In the genomic region with DNA sequence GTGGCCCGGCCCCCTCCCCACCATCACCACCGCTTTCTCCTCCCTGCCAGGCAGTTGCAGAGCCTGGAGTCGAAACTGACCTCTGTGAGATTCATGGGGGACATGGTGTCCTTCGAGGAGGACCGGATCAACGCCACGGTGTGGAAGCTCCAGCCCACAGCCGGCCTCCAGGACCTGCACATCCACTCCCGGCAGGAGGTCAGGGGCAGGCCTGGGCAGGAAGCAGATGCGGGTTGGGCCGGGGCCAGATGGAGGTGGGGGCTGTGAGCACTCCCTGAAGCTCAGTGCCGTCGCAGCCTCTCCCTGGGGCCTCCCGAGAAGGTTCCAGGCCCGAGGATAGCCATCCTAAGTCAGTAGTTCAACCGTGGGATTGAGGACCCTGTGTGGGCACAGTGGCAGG, we compare ENCODE assay signal across 17 cellular contexts. TPM values are rescaled to one million over a fixed set of nuclear protein-coding genes. Genes with fewer than 3 reads are reported as not detected.
A peak's percentile ranks its signal among the peaks of the same experiment; 100 is the strongest.
DNase-seq lines count a peak whose midpoint lies in the region; ATAC-seq, FAIRE-seq and TF ChIP-seq lines count a peak whose summit lies in the region.
"Had no signal": no experiment of that assay in that cellular context is flagged by ENCODE, and none has a peak within 500 bp of the region (broad histone marks: within the 10 kb centered on the region; RNA-seq: fewer than 3 reads in every experiment).

No MANE protein-coding gene starts in this region.

- no peaks in the 10 kb centered on the region for H3K27me3 Mint-ChIP-seq in effector memory CD8-positive, alpha-beta T cell
- H3K27me3 Mint-ChIP-seq in neural crest cell (ENCODE audit: low read depth): no peaks in the 10 kb centered on the region
- H3K27me3 Mint-ChIP-seq in activated CD4-positive, alpha-beta T cell treated with anti-CD3 and anti-CD28 coated beads for 36 hours: no peaks in the 10 kb centered on the region

- H3K27ac Mint-ChIP-seq in effector memory CD8-positive, alpha-beta T cell: peak overlapping the region; percentile 86
- peak overlapping the region; percentile 67 for H3K27ac Mint-ChIP-seq in neural crest cell (ENCODE audit: unreplicated experiment)
- no peak overlapping the region for H3K27ac Mint-ChIP-seq in activated CD4-positive, alpha-beta T cell treated with anti-CD3 and anti-CD28 coated beads for 36 hours
- H3K27ac Mint-ChIP-seq: CD4-positive, CD25-positive, alpha-beta regulatory T cell had no signal

- CTCF ChIA-PET in activated CD4-positive, alpha-beta T cell treated with anti-CD3 and anti-CD28 coated beads for 36 hours (lab: Charles Lee): interaction anchor here (0.7 kb wide), 1 partner anchor 22 kb away, joined by 3 read pairs; no protein-coding TSS in a partner anchor

- peak overlapping the region; percentile 19 to 33 for H3K4me3 Mint-ChIP-seq in effector memory CD8-positive, alpha-beta T cell
- H3K4me3 Mint-ChIP-seq in neural crest cell: no peak overlapping the region
- H3K4me3 Mint-ChIP-seq in activated CD4-positive, alpha-beta T cell treated with anti-CD3 and anti-CD28 coated beads for 36 hours: no peak overlapping the region
- H3K4me3 Mint-ChIP-seq: CD4-positive, CD25-positive, alpha-beta regulatory T cell had no signal

- H3K27me3 ChIP-seq in dorsolateral prefrontal cortex: no peaks in the 10 kb centered on the region
- H3K27me3 ChIP-seq: cardiac muscle cell had no signal

- peaks cover 40 to 58% of the 10 kb centered on the region in 2 donors for H3K4me1 Mint-ChIP-seq in effector memory CD8-positive, alpha-beta T cell (ENCODE audit: low read depth in 2 of 2)
- H3K4me1 Mint-ChIP-seq in neural crest cell: peaks cover 17% of the 10 kb centered on the region
- peaks cover 7% of the 10 kb centered on the region for H3K4me1 Mint-ChIP-seq in activated CD4-positive, alpha-beta T cell treated with anti-CD3 and anti-CD28 coated beads for 36 hours

- H3K36me3 Mint-ChIP-seq in effector memory CD8-positive, alpha-beta T cell (ENCODE audit: insufficient read depth): peaks cover 71% of the 10 kb centered on the region
- peaks cover 6% of the 10 kb centered on the region for H3K36me3 Mint-ChIP-seq in neural crest cell (ENCODE audit: low read depth)
- H3K36me3 Mint-ChIP-seq in activated CD4-positive, alpha-beta T cell treated with anti-CD3 and anti-CD28 coated beads for 36 hours (ENCODE audit: low read depth): no peaks in the 10 kb centered on the region
- H3K36me3 Mint-ChIP-seq: CD4-positive, CD25-positive, alpha-beta regulatory T cell had no signal

- FAIRE-seq in HTR-8/SVneo (lab: Jason Lieb, UNC): peak; percentile 26

- intact Hi-C loops in dorsolateral prefrontal cortex (cut with DNase I): loop anchor here in 1 of 2 donors (10.0 kb wide), 1 partner anchor 221 kb away; no protein-coding TSS in a partner anchor
- intact Hi-C loops in activated CD4-positive, alpha-beta T cell treated with anti-CD3 and anti-CD28 coated beads for 36 hours (cut with DNase I, micrococcal nuclease): no loop called here

- H3K27ac ChIP-seq in dorsolateral prefrontal cortex: peak overlapping the region in 8 of 59 donors; percentile 7 to 31 (median 18)
- H3K27ac ChIP-seq: cardiac muscle cell had no signal

- ATAC-seq in effector memory CD8-positive, alpha-beta T cell (replicated peaks): no peak
- no peak for ATAC-seq in HG02981 (IDR thresholded peaks at IDR 0.05; ENCODE audit: unreplicated experiment)
- ATAC-seq in activated CD4-positive, alpha-beta T cell treated with anti-CD3 and anti-CD28 coated beads for 36 hours: no peak
- ATAC-seq: left lobe of liver; stimulated activated naive CD8-positive, alpha-beta T cell treated with anti-CD3 and anti-CD28 coated beads, Interleukin-15, Interleukin-2, amounts not matched to agents 100 U/mL and 50 U/mL, for 24 hours had no signal

- POLR2A ChIA-PET in activated CD4-positive, alpha-beta T cell treated with anti-CD3 and anti-CD28 coated beads for 36 hours (lab: Charles Lee): no interaction called here

- DNase-seq in HTR-8/SVneo (ENCODE audit: insufficient read length, low spot score) (no peak), neural crest cell (ENCODE audit: low read depth, low spot score) (no peak), dorsolateral prefrontal cortex (no peak)
- no peak for DNase-seq in effector memory CD8-positive, alpha-beta T cell
- DNase-seq in activated CD4-positive, alpha-beta T cell treated with anti-CD3 and anti-CD28 coated beads for 36 hours: no peak
- DNase-seq: activated gamma-delta T cell; CD4-positive, CD25-positive, alpha-beta regulatory T cell; NCI-H1694 treated with DMSO at 0.1 percent for 48 hours; NK-92 treated with Interleukin-12 subunit alpha and Interleukin-12 subunit beta, amount 100 ng/mL, for 24 hours; stimulated activated naive CD8-positive, alpha-beta T cell treated with anti-CD3 and anti-CD28 coated beads, Interleukin-15, Interleukin-2, amounts not matched to agents 100 U/mL and 50 U/mL, for 24 hours had no signal

- no peaks in the 10 kb centered on the region for H3K9me3 Mint-ChIP-seq in effector memory CD8-positive, alpha-beta T cell
- no peaks in the 10 kb centered on the region for H3K9me3 Mint-ChIP-seq in neural crest cell
- no peaks in the 10 kb centered on the region for H3K9me3 Mint-ChIP-seq in activated CD4-positive, alpha-beta T cell treated with anti-CD3 and anti-CD28 coated beads for 36 hours (ENCODE audit: low read depth)
- H3K9me3 Mint-ChIP-seq: CD4-positive, CD25-positive, alpha-beta regulatory T cell had no signal

- TF ChIP-seq CTCF in neural crest cell (conservative IDR thresholded peaks at IDR 0.05) (no peak), dorsolateral prefrontal cortex (IDR thresholded peaks at IDR 0.05 in 54 of 56, conservative IDR thresholded peaks at IDR 0.05 in 2 of 56; ENCODE audit: low read depth in 1 of 56, partially characterized antibody in 56 of 56) (no peak)

- no peak overlapping the region for H3K4me3 ChIP-seq in dorsolateral prefrontal cortex
- H3K4me3 ChIP-seq: cardiac muscle cell had no signal

TF ChIP-seq in PFSK-1, 5 proteins besides CTCF, POLR2A, EP300 and RAD21:
- TF ChIP-seq FOXP2 (optimal IDR thresholded peaks at IDR 0.05; ENCODE audit: borderline replicate concordance, extremely low read depth, extremely low read length, insufficient read depth) (peak; percentile 28), TAF1 (IDR thresholded peaks at IDR 0.05; ENCODE audit: borderline replicate concordance, insufficient read depth, low read length) (no peak)
TF ChIP-seq in PFSK-1: peak in this region for 1.

RNA-seq across cellular contexts. Expression of a gene that starts 14.2 kb away (rescaled TPM):
- 4.4 TPM for polyA plus RNA-seq in PFSK-1 (2012; ENCODE audit: insufficient read length, low read depth)
- total RNA-seq in neural crest cell: not detected in 2 replicates
- 1 to 10 TPM in 31 of 120 experiments, under 1 TPM in 54, not detected in 35; 0.11 to 5.1 (median 0.77) TPM for total RNA-seq in dorsolateral prefrontal cortex
- not detected for total RNA-seq in activated CD4-positive, alpha-beta T cell treated with anti-CD3 and anti-CD28 coated beads for 36 hours
- total RNA-seq: cardiac muscle cell, SK-MEL-5 had no signal
- polyA plus RNA-seq: cardiac muscle cell; CD4-positive, CD25-positive, alpha-beta regulatory T cell had no signal

RNA-seq across cellular contexts. Expression of a gene that starts 25.5 kb away (rescaled TPM):
- polyA plus RNA-seq in PFSK-1 (2012; ENCODE audit: insufficient read length, low read depth): 61.0 TPM
- total RNA-seq in neural crest cell: 56.6 and 58.5 TPM in 2 replicates
- 100 to 1,000 TPM in 117 of 120 experiments, 10 to 100 TPM in 3; 82.9 to 344 (median 153) TPM for total RNA-seq in dorsolateral prefrontal cortex
- total RNA-seq in activated CD4-positive, alpha-beta T cell treated with anti-CD3 and anti-CD28 coated beads for 36 hours: 1 to 10 TPM; 6.3 to 6.8 TPM
- total RNA-seq: cardiac muscle cell had no signal

RNA-seq across cellular contexts. Expression of a gene that starts 40.7 kb away (rescaled TPM):
- not detected for polyA plus RNA-seq in PFSK-1 (2012; ENCODE audit: insufficient read length, low read depth)
- 0.16 and 0.32 TPM in 2 replicates for total RNA-seq in neural crest cell
- total RNA-seq in dorsolateral prefrontal cortex: 1 to 10 TPM in 77 of 120 experiments, under 1 TPM in 35, not detected in 8; 0.32 to 5.3 (median 1.4) TPM
- under 1 TPM in 1 of 2 experiments, not detected in 1; 0.05 TPM for total RNA-seq in activated CD4-positive, alpha-beta T cell treated with anti-CD3 and anti-CD28 coated beads for 36 hours
- total RNA-seq: CD4-positive, CD25-positive, alpha-beta regulatory T cell; epithelial cell of proximal tubule; SK-MEL-5; skeletal muscle tissue had no signal
- polyA plus RNA-seq: CD4-positive, CD25-positive, alpha-beta regulatory T cell had no signal

Comparison
In these comparisons a context has a peak if more than half of its experiments do, and no peak if none do; other contexts are left out.
1. H3K4me3 Mint-ChIP-seq: peak in effector memory CD8-positive, alpha-beta T cell (2 of 2); none in neural crest cell (single experiment) and activated CD4-positive, alpha-beta T cell treated with anti-CD3 and anti-CD28 coated beads for 36 hours (single experiment).